In the genomic region with DNA sequence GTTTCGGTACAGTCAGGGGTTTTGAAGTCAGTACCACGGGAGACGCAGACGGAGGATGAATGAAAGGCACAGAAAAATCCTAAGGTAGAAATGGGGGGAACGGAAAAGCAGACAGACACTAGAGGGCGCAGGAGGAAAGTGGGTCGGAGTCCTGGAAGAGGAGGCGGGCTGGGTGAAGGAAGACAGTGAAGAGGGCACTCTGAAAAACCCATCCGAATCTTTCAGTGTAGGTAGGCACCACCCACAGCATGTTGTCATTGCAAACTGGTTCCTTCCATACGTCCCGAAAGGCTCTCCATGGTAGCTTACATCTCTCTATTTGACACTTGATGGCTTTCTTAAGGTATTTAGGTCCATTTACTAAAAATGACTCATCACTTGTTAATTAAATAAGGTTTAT, we compare ENCODE assay signal across 8 cellular contexts. TPM values are rescaled to one million over a fixed set of nuclear protein-coding genes. Genes with fewer than 3 reads are reported as not detected.
DNase-seq lines count a peak whose midpoint lies in the region; ATAC-seq and TF ChIP-seq lines count a peak whose summit lies in the region.
"Had no signal": no experiment of that assay in that cellular context is flagged by ENCODE, and none has a peak within 500 bp of the region (broad histone marks: within the 10 kb centered on the region; RNA-seq: fewer than 3 reads in every experiment).

No MANE protein-coding gene starts in this region.

- TF ChIP-seq CTCF in GM12865 (IDR thresholded peaks at IDR 0.05; ENCODE audit: insufficient read depth, low read depth, low read length, missing control alignments) (peak; percentile 89), HFFc6 (IDR thresholded peaks at IDR 0.05) (peak; percentile 92), hepatocyte (IDR thresholded peaks at IDR 0.05; ENCODE audit: poor library complexity) (peak; percentile 84)

- no peak overlapping the region for H3K27ac ChIP-seq in hepatocyte
- H3K27ac ChIP-seq: skin epidermis had no signal

- peak; percentile 70 to 85 (median 76) for ATAC-seq in T-cell (replicated peaks in 1 of 4)
- peak; percentile 75 for ATAC-seq in activated naive CD8-positive, alpha-beta T cell treated with anti-CD3 and anti-CD28 coated beads, Interleukin-2, amount 50 U/mL, for 24 hours

- no peaks in the 10 kb centered on the region for H3K9me2 ChIP-seq in hepatocyte (replicated peaks; ENCODE audit: insufficient read depth)

- no peaks in the 10 kb centered on the region for H3K79me2 ChIP-seq in hepatocyte

- 20% methylated on average over 11 of the region's 11 CpGs for WGBS in hepatocyte (ENCODE audit: low lambda C conversion rate, missing lambda C conversion rate)

- POLR2A ChIA-PET in T-cell (lab: Charles Lee), result interaction anchor here in 1 of 2 donors (0.6 kb wide), 1 partner anchor 28 kb away, joined by 4 read pairs; no protein-coding TSS in a partner anchor

- H3K27me3 Mint-ChIP-seq in HFFc6 (ENCODE audit: insufficient read depth), result no peaks in the 10 kb centered on the region
- peaks cover 0 to 17% of the 10 kb centered on the region in 2 donors for H3K27me3 Mint-ChIP-seq in T-cell
- peaks cover 8% of the 10 kb centered on the region for H3K27me3 Mint-ChIP-seq in activated naive CD8-positive, alpha-beta T cell treated with anti-CD3 and anti-CD28 coated beads, Interleukin-2, amount 50 U/mL, for 24 hours

- H3K4me3 Mint-ChIP-seq in HFFc6 (no peak overlapping the region), T-cell (peak overlapping the region in 1 of 3 donors; percentile 24)
- H3K4me3 Mint-ChIP-seq in activated naive CD8-positive, alpha-beta T cell treated with anti-CD3 and anti-CD28 coated beads, Interleukin-2, amount 50 U/mL, for 24 hours, result no peak overlapping the region

- H3K4me1 Mint-ChIP-seq in HFFc6 (ENCODE audit: low read depth), result peaks cover 27% of the 10 kb centered on the region
- peaks cover 11 to 15% (median 11%) of the 10 kb centered on the region in 3 donors for H3K4me1 Mint-ChIP-seq in T-cell
- peaks cover 15% of the 10 kb centered on the region for H3K4me1 Mint-ChIP-seq in activated naive CD8-positive, alpha-beta T cell treated with anti-CD3 and anti-CD28 coated beads, Interleukin-2, amount 50 U/mL, for 24 hours

- H3K9me3 ChIP-seq in hepatocyte (ENCODE audit: low read depth), result no peaks in the 10 kb centered on the region

- H3K4me3 ChIP-seq in GM12865 (ENCODE audit: low read depth, low read length), result no peak overlapping the region
- H3K4me3 ChIP-seq in hepatocyte, result no peak overlapping the region
- H3K4me3 ChIP-seq: skin epidermis had no signal

- H3K27me3 ChIP-seq in hepatocyte, result no peaks in the 10 kb centered on the region

- H3K4me1 ChIP-seq in hepatocyte (ENCODE audit: insufficient read depth), result no peaks in the 10 kb centered on the region

- H3K9me3 Mint-ChIP-seq in HFFc6, result no peaks in the 10 kb centered on the region
- H3K9me3 Mint-ChIP-seq in T-cell, result no peaks in the 10 kb centered on the region
- no peaks in the 10 kb centered on the region for H3K9me3 Mint-ChIP-seq in activated naive CD8-positive, alpha-beta T cell treated with anti-CD3 and anti-CD28 coated beads, Interleukin-2, amount 50 U/mL, for 24 hours

- DNase-seq in GM12865 (ENCODE audit: low read depth) (peak; percentile 69), HFFc6 (peak; percentile 40), NCI-H1105 (lab: John Stamatoyannopoulos, UW) (peak; percentile 71), T-cell (peak; percentile 35 to 74 (median 60)), hepatocyte (ENCODE audit: low spot score) (peak; percentile 73)
- DNase-seq in activated naive CD8-positive, alpha-beta T cell treated with anti-CD3 and anti-CD28 coated beads, Interleukin-2, amount 50 U/mL, for 24 hours, result peak; percentile 82
- peak; percentile 49 to 74 for DNase-seq in stimulated activated CD4-positive, alpha-beta T cell treated with anti-CD3 and anti-CD28 coated beads, Interleukin-12 subunit alpha, Interleukin-12 subunit beta, amount 100 ng/mL, for 24 hours (ENCODE audit: low read depth in 2 of 2)

- H3K36me3 Mint-ChIP-seq in HFFc6 (ENCODE audit: low read depth), result peaks cover 5% of the 10 kb centered on the region; the same call in 1 of the 2 replicates
- peaks cover 9% of the 10 kb centered on the region for H3K36me3 Mint-ChIP-seq in T-cell
- H3K36me3 Mint-ChIP-seq in activated naive CD8-positive, alpha-beta T cell treated with anti-CD3 and anti-CD28 coated beads, Interleukin-2, amount 50 U/mL, for 24 hours (ENCODE audit: low read depth), result no peaks in the 10 kb centered on the region

- CTCF ChIA-PET in T-cell (lab: Charles Lee), result interaction anchor here (0.6 to 3.1 kb wide), 16 partner anchors 8 to 951 kb away, joined by 3 to 27 read pairs (median 4); no protein-coding TSS in a partner anchor

- no peak overlapping the region for H2AFZ ChIP-seq in hepatocyte

- H3K27ac Mint-ChIP-seq in HFFc6 (no peak overlapping the region), T-cell (no peak overlapping the region)
- no peak overlapping the region for H3K27ac Mint-ChIP-seq in activated naive CD8-positive, alpha-beta T cell treated with anti-CD3 and anti-CD28 coated beads, Interleukin-2, amount 50 U/mL, for 24 hours

- no peaks in the 10 kb centered on the region for H3K36me3 ChIP-seq in hepatocyte (replicated peaks; ENCODE audit: insufficient read depth, low read depth)

- H3K4me2 ChIP-seq in hepatocyte, result peak overlapping the region; percentile 47

- H4K20me1 ChIP-seq in hepatocyte (ENCODE audit: insufficient read depth, poor library complexity, severe bottlenecking), result no peaks in the 10 kb centered on the region

RNA-seq across cellular contexts. Expression of a gene that starts 18.5 kb away (rescaled TPM):
- 10 to 100 TPM in 1 of 6 experiments, 1 to 10 TPM in 5; 6.3 to 10.4 (median 8.1) TPM for total RNA-seq in HFFc6 (2021; fragmentation: NEBNext Ultra II Directional; extraction: Animal tissue kit (Norgen Biotek cat#: 25700))
- total RNA-seq in T-cell, result 10 to 100 TPM; 24.6 to 33.3 (median 28.4) TPM
- 7.5 and 8.2 TPM in 2 replicates for total RNA-seq in hepatocyte
- polyA plus RNA-seq in hepatocyte, result 7.4 and 8.5 TPM in 2 replicates
